Comparison of ENCODE assay signal across 12 cellular contexts in genomic region chr4:168540086-168540864, GRCh38. TPM values are rescaled to one million over a fixed set of nuclear protein-coding genes. Genes with fewer than 3 reads are reported as not detected.
A peak's percentile ranks its signal among the peaks of the same experiment; 100 is the strongest.
DNase-seq lines count a peak whose midpoint lies in the region; TF ChIP-seq lines count a peak whose summit lies in the region.
"Had no signal": no experiment of that assay in that cellular context is flagged by ENCODE, and none has a peak within 500 bp of the region (broad histone marks: within the 10 kb centered on the region; RNA-seq: fewer than 3 reads in every experiment).

No MANE protein-coding gene starts in this region.

- no peak overlapping the region for H2BK12ac ChIP-seq in mesenchymal stem cell (ENCODE audit: low read length in 2 of 2)

- no peak overlapping the region for H3K9ac ChIP-seq in mesenchymal stem cell (ENCODE audit: low read length)

- CTCF ChIA-PET in AG04450 (lab: Charles Lee), result interaction anchor here (0.8 kb wide), 1 partner anchor 26 kb away, joined by 3 read pairs; no protein-coding TSS in a partner anchor

- no peak overlapping the region for H4K91ac ChIP-seq in mesenchymal stem cell (ENCODE audit: low read length)

- no peak overlapping the region for H3K27ac Mint-ChIP-seq in activated T-helper 2 cell treated with anti-CD3 and anti-CD28 coated beads, Interferon-gamma antibody, Interleukin-2, Interleukin-4, amounts not matched to agents 10 μg/mL and 5 μg/mL and 100 μg/mL, durations not matched to agents 14 hours and 24 hours and 36 hours
- H3K27ac Mint-ChIP-seq: immature natural killer cell; naive thymus-derived CD8-positive, alpha-beta T cell had no signal

- peak overlapping the region; percentile 73 for H3K27ac ChIP-seq in AG04450 (ENCODE audit: low read depth, low read length)
- no peak overlapping the region for H3K27ac ChIP-seq in WERI-Rb-1
- H3K27ac ChIP-seq in mesenchymal stem cell (ENCODE audit: low read length, poor library complexity, severe bottlenecking), result peak overlapping the region; percentile 56

- no peak overlapping the region for H2BK15ac ChIP-seq in mesenchymal stem cell (ENCODE audit: low read depth, poor library complexity, severe bottlenecking)

- H3K9me3 ChIP-seq in AG04450 (ENCODE audit: control insufficient read depth, insufficient read depth, low read length) (no peaks in the 10 kb centered on the region), WERI-Rb-1 (ENCODE audit: severe bottlenecking) (no peaks in the 10 kb centered on the region), mesenchymal stem cell (ENCODE audit: control insufficient read depth, low read length) (no peaks in the 10 kb centered on the region)

- H3K27me3 ChIP-seq in AG04450 (ENCODE audit: control insufficient read depth, insufficient read depth, low read length), result no peaks in the 10 kb centered on the region
- H3K27me3 ChIP-seq in WERI-Rb-1 (ENCODE audit: insufficient read depth, low read depth, severe bottlenecking), result no peaks in the 10 kb centered on the region
- no peaks in the 10 kb centered on the region for H3K27me3 ChIP-seq in mesenchymal stem cell (ENCODE audit: control insufficient read depth in 1 of 2, insufficient read depth in 1 of 2, low read length in 2 of 2)

- H3K36me3 Mint-ChIP-seq in activated T-helper 2 cell treated with anti-CD3 and anti-CD28 coated beads, Interferon-gamma antibody, Interleukin-2, Interleukin-4, amounts not matched to agents 10 μg/mL and 5 μg/mL and 100 μg/mL, durations not matched to agents 14 hours and 24 hours and 36 hours (ENCODE audit: low read depth), result no peaks in the 10 kb centered on the region
- H3K36me3 Mint-ChIP-seq: immature natural killer cell; naive thymus-derived CD8-positive, alpha-beta T cell had no signal

- H3K4me3 ChIP-seq in AG04450 (ENCODE audit: low read depth, low read length) (peak overlapping the region; percentile 27), WERI-Rb-1 (ENCODE audit: low read depth, low read length) (no peak overlapping the region), mesenchymal stem cell (ENCODE audit: insufficient read depth in 1 of 2, low read depth in 1 of 2, low read length in 2 of 2) (no peak overlapping the region)

- H2AFZ ChIP-seq in mesenchymal stem cell (ENCODE audit: low read depth, low read length), result no peak overlapping the region

- peaks cover 1% of the 10 kb centered on the region for H3K4me1 ChIP-seq in mesenchymal stem cell (ENCODE audit: control insufficient read depth, insufficient read depth, low read depth, low read length)

- no peak overlapping the region for H4K8ac ChIP-seq in mesenchymal stem cell (ENCODE audit: low read length)

- no peak overlapping the region for H3K18ac ChIP-seq in mesenchymal stem cell (ENCODE audit: low read depth in 1 of 2, low read length in 2 of 2)

- no peaks in the 10 kb centered on the region for H3K4me1 Mint-ChIP-seq in activated T-helper 2 cell treated with anti-CD3 and anti-CD28 coated beads, Interferon-gamma antibody, Interleukin-2, Interleukin-4, amounts not matched to agents 10 μg/mL and 5 μg/mL and 100 μg/mL, durations not matched to agents 14 hours and 24 hours and 36 hours (ENCODE audit: low read depth)
- H3K4me1 Mint-ChIP-seq: immature natural killer cell; naive thymus-derived CD8-positive, alpha-beta T cell had no signal

- no peaks in the 10 kb centered on the region for H3K9me3 Mint-ChIP-seq in activated T-helper 2 cell treated with anti-CD3 and anti-CD28 coated beads, Interferon-gamma antibody, Interleukin-2, Interleukin-4, amounts not matched to agents 10 μg/mL and 5 μg/mL and 100 μg/mL, durations not matched to agents 14 hours and 24 hours and 36 hours
- H3K9me3 Mint-ChIP-seq: naive thymus-derived CD8-positive, alpha-beta T cell had no signal

- no peak overlapping the region for H3K23ac ChIP-seq in mesenchymal stem cell (ENCODE audit: low read length in 2 of 2)

- intact Hi-C loops in activated T-helper 2 cell treated with anti-CD3 and anti-CD28 coated beads, Interferon-gamma antibody, Interleukin-2, Interleukin-4, amounts not matched to agents 10 μg/mL and 5 μg/mL and 100 μg/mL, durations not matched to agents 14 hours and 24 hours and 36 hours (cut with micrococcal nuclease), result no loop called here

- H2BK120ac ChIP-seq in mesenchymal stem cell (ENCODE audit: low read depth, low read length), result no peak overlapping the region

- no peak overlapping the region for H2AK5ac ChIP-seq in mesenchymal stem cell (ENCODE audit: low read length, severe bottlenecking)

- 68% methylated on average over 8 of the region's 11 CpGs for WGBS in mesenchymal stem cell

- H3K27me3 Mint-ChIP-seq in activated T-helper 2 cell treated with anti-CD3 and anti-CD28 coated beads, Interferon-gamma antibody, Interleukin-2, Interleukin-4, amounts not matched to agents 10 μg/mL and 5 μg/mL and 100 μg/mL, durations not matched to agents 14 hours and 24 hours and 36 hours (ENCODE audit: low read depth), result peaks cover 5% of the 10 kb centered on the region

- H3K4me2 ChIP-seq in mesenchymal stem cell (ENCODE audit: low read length, poor library complexity, severe bottlenecking), result peak overlapping the region; percentile 44

- TF ChIP-seq CTCF in AG04450 (IDR thresholded peaks at IDR 0.05; ENCODE audit: low read depth, low read length) (no peak), WERI-Rb-1 (IDR thresholded peaks at IDR 0.05; ENCODE audit: low read depth, low read length) (no peak)

- H3K79me1 ChIP-seq in mesenchymal stem cell (replicated peaks; ENCODE audit: low read length, poor library complexity, severe bottlenecking), result no peaks in the 10 kb centered on the region

- POLR2A ChIA-PET in AG04450 (lab: Yijun Ruan, JAX), result no interaction called here

- no peaks in the 10 kb centered on the region for H3K36me3 ChIP-seq in WERI-Rb-1
- no peaks in the 10 kb centered on the region for H3K36me3 ChIP-seq in mesenchymal stem cell (ENCODE audit: control insufficient read depth in 1 of 2, insufficient read depth in 2 of 2, low read depth in 1 of 2, low read length in 2 of 2)

- no peak overlapping the region for H3K14ac ChIP-seq in mesenchymal stem cell (ENCODE audit: low read length in 2 of 2)

- H2BK5ac ChIP-seq in mesenchymal stem cell (ENCODE audit: low read depth, low read length, poor library complexity, severe bottlenecking), result no peak overlapping the region

- DNase-seq in AG04450 (ENCODE audit: low read depth, low spot score), result peak; percentile 48
- DNase-seq in ELR (ENCODE audit: low read depth), result peak; percentile 89
- peak; percentile 44 for DNase-seq in WERI-Rb-1
- peak; percentile 54 for DNase-seq in mesenchymal stem cell
- no peak for DNase-seq in activated T-helper 2 cell treated with anti-CD3 and anti-CD28 coated beads, Interferon-gamma antibody, Interleukin-2, Interleukin-4, amounts not matched to agents 10 μg/mL and 5 μg/mL and 100 μg/mL, durations not matched to agents 14 hours and 24 hours and 36 hours (ENCODE audit: low spot score)
- DNase-seq in T1000 (lab: John Stamatoyannopoulos, UW), result no peak
- no peak for DNase-seq in D341Med (ENCODE audit: low spot score)
- no peak for DNase-seq in cerebellar cortex (ENCODE audit: low spot score)
- DNase-seq: immature natural killer cell; naive thymus-derived CD8-positive, alpha-beta T cell; NCI-H1930; stimulated activated CD4-positive, alpha-beta T cell treated with anti-CD3 and anti-CD28 coated beads, Interleukin-2, amount 100 ng/mL, for 24 hours had no signal

- H3K4me3 Mint-ChIP-seq in activated T-helper 2 cell treated with anti-CD3 and anti-CD28 coated beads, Interferon-gamma antibody, Interleukin-2, Interleukin-4, amounts not matched to agents 10 μg/mL and 5 μg/mL and 100 μg/mL, durations not matched to agents 14 hours and 24 hours and 36 hours (ENCODE audit: low read depth), result no peak overlapping the region
- H3K4me3 Mint-ChIP-seq: immature natural killer cell; naive thymus-derived CD8-positive, alpha-beta T cell had no signal

- no peak overlapping the region for H3K4ac ChIP-seq in mesenchymal stem cell (ENCODE audit: low read depth in 1 of 2, low read length in 2 of 2)

RNA-seq across cellular contexts. Expression of gene PALLD, which starts 43.4 kb away (rescaled TPM):
- 159 and 214 TPM in 2 replicates for polyA plus RNA-seq in AG04450 (2011; rRNA removed)
- 231 and 245 TPM in 2 replicates for polyA minus RNA-seq in AG04450 (2011; rRNA and poly(A)+ RNA removed)
- polyA plus RNA-seq in mesenchymal stem cell (2013, experiment 1 of 2), result 109 TPM
- 108 TPM for polyA plus RNA-seq in mesenchymal stem cell (2013, experiment 2 of 2)
- 19.3 and 19.8 TPM in 2 replicates for total RNA-seq in activated T-helper 2 cell treated with anti-CD3 and anti-CD28 coated beads, Interferon-gamma antibody, Interleukin-2, Interleukin-4, amounts not matched to agents 10 μg/mL and 5 μg/mL and 100 μg/mL, durations not matched to agents 14 hours and 24 hours and 36 hours

RNA-seq across cellular contexts. Expression of gene DDX60L, which starts 60.0 kb away (rescaled TPM):
- 13.4 and 16.6 TPM in 2 replicates for polyA plus RNA-seq in AG04450 (2011; rRNA removed)
- polyA minus RNA-seq in AG04450 (2011; rRNA and poly(A)+ RNA removed), result 20.7 and 32.2 TPM in 2 replicates
- 8.1 TPM for polyA plus RNA-seq in mesenchymal stem cell (2013, experiment 1 of 2)
- polyA plus RNA-seq in mesenchymal stem cell (2013, experiment 2 of 2), result 7.8 TPM
- 2.6 and 2.7 TPM in 2 replicates for total RNA-seq in activated T-helper 2 cell treated with anti-CD3 and anti-CD28 coated beads, Interferon-gamma antibody, Interleukin-2, Interleukin-4, amounts not matched to agents 10 μg/mL and 5 μg/mL and 100 μg/mL, durations not matched to agents 14 hours and 24 hours and 36 hours

Comparison
In these comparisons a context has a peak if more than half of its experiments do, and no peak if none do; other contexts are left out.
1. DNase-seq: peak in AG04450 (single experiment), ELR (single experiment), WERI-Rb-1 (single experiment) and mesenchymal stem cell (single experiment); none in activated T-helper 2 cell treated with anti-CD3 and anti-CD28 coated beads, Interferon-gamma antibody, Interleukin-2, Interleukin-4, amounts not matched to agents 10 μg/mL and 5 μg/mL and 100 μg/mL, durations not matched to agents 14 hours and 24 hours and 36 hours (single experiment), T1000 (single experiment), D341Med (single experiment) and cerebellar cortex (single experiment).